Comparison of ENCODE assay signal across 14 cellular contexts in the genomic region with DNA sequence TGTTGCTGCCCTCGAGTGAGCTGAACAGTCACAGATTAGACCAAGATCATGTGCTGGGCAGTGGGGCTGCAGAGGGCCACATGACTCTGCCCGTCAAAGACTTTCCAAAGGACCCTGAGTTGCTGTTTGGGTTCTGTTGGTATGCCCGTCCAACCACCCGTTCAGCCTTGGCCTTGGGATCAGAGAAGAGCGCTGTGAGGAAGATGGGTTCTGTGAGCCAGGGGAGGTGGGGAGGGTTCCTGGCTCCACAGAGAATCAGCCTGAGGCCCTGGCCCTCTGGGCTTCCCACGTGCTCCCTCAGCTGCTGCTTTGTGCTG.
DNase-seq lines count a peak whose midpoint lies in the region; ATAC-seq lines count a peak whose summit lies in the region.
"Had no signal": no experiment of that assay in that cellular context is flagged by ENCODE, and none has a peak within 500 bp of the region (broad histone marks: within the 10 kb centered on the region; RNA-seq: fewer than 3 reads in every experiment).

No MANE protein-coding gene starts in this region.

- POLR2A ChIA-PET in T-cell (lab: Charles Lee): no interaction called here

- H3K36me3 Mint-ChIP-seq in central memory CD8-positive, alpha-beta T cell (ENCODE audit: insufficient read depth): peaks cover 35% of the 10 kb centered on the region
- H3K36me3 Mint-ChIP-seq in T-cell: peaks cover 50% of the 10 kb centered on the region

- H3K9me3 Mint-ChIP-seq in central memory CD8-positive, alpha-beta T cell: no peaks in the 10 kb centered on the region
- no peaks in the 10 kb centered on the region for H3K9me3 Mint-ChIP-seq in T-cell

- H3K9me3 ChIP-seq in skeletal muscle satellite cell (replicated peaks; ENCODE audit: low read length): no peaks in the 10 kb centered on the region

- no peak overlapping the region for H3K4me3 ChIP-seq in skeletal muscle satellite cell (ENCODE audit: low read length)
- H3K4me3 ChIP-seq: SK-N-MC had no signal

- in situ Hi-C loops in G401 (cut with HindIII; ENCODE audit: low sequenced_read_pairs): no loop called here

- peaks cover 17% of the 10 kb centered on the region for H3K27me3 ChIP-seq in skeletal muscle satellite cell (ENCODE audit: control insufficient read depth, insufficient read depth, low read length)

- H3K27me3 Mint-ChIP-seq in central memory CD8-positive, alpha-beta T cell: no peaks in the 10 kb centered on the region
- no peaks in the 10 kb centered on the region for H3K27me3 Mint-ChIP-seq in T-cell

- peaks cover 59% of the 10 kb centered on the region for H3K4me1 Mint-ChIP-seq in central memory CD8-positive, alpha-beta T cell
- H3K4me1 Mint-ChIP-seq in T-cell: peaks cover 6 to 22% (median 15%) of the 10 kb centered on the region in 3 donors

- H3K4me3 Mint-ChIP-seq in central memory CD8-positive, alpha-beta T cell: no peak overlapping the region
- H3K4me3 Mint-ChIP-seq in T-cell: no peak overlapping the region

- H3K4me2 ChIP-seq in skeletal muscle satellite cell (ENCODE audit: low read length): no peak overlapping the region

- DNase-seq in G401 (ENCODE audit: low spot score): peak; percentile 23
- DNase-seq in central memory CD8-positive, alpha-beta T cell (ENCODE audit: low spot score in 2 of 2): no peak
- DNase-seq in iPS-NIHi11 (ENCODE audit: low spot score): peak; percentile 49
- DNase-seq in DMS53 (lab: John Stamatoyannopoulos, UW): no peak
- DNase-seq in NCI-H1048 (lab: John Stamatoyannopoulos, UW): no peak
- no peak for DNase-seq in T-cell
- DNase-seq: activated CD4-positive, CD25-positive, alpha-beta regulatory T cell; activated T-cell treated with anti-CD3 and anti-CD28 coated beads, Interleukin-2, amount 50 U/mL, for 48 hours; DMS79 treated with DMSO at 0.1 percent for 48 hours; GOT3; NCI-H2081 treated with DMSO at 0.1 percent for 48 hours had no signal

- H3K36me3 ChIP-seq in skeletal muscle satellite cell (ENCODE audit: insufficient read depth, low read length): no peaks in the 10 kb centered on the region

- H3K27ac Mint-ChIP-seq in central memory CD8-positive, alpha-beta T cell (ENCODE audit: low read depth): peak overlapping the region; percentile 68
- no peak overlapping the region for H3K27ac Mint-ChIP-seq in T-cell

- no peak for ATAC-seq in central memory CD8-positive, alpha-beta T cell (replicated peaks; ENCODE audit: extremely low read depth, poor library complexity, severe bottlenecking)
- ATAC-seq in HG02571 (IDR thresholded peaks at IDR 0.05; ENCODE audit: unreplicated experiment) (no peak), T-cell (replicated peaks in 1 of 4) (no peak)

- H3K4me1 ChIP-seq in skeletal muscle satellite cell (ENCODE audit: control insufficient read depth, insufficient read depth, low read length): peaks cover 17% of the 10 kb centered on the region

- H3K9ac ChIP-seq in skeletal muscle satellite cell (ENCODE audit: low read depth, low read length): peak overlapping the region; percentile 24

- CTCF ChIA-PET in T-cell (lab: Charles Lee): interaction anchor here in 1 of 2 donors (0.6 kb wide), 1 partner anchor 547 kb away, joined by 3 read pairs; no protein-coding TSS in a partner anchor

Comparison
In these comparisons a context has a peak if more than half of its experiments do, and no peak if none do; other contexts are left out.
1. DNase-seq: peak in G401 (single experiment) and iPS-NIHi11 (single experiment); none in central memory CD8-positive, alpha-beta T cell (0 of 2), DMS53 (single experiment), NCI-H1048 (single experiment) and T-cell (0 of 34).